ENCODE assay signal across 21 cellular contexts in the genomic region with DNA sequence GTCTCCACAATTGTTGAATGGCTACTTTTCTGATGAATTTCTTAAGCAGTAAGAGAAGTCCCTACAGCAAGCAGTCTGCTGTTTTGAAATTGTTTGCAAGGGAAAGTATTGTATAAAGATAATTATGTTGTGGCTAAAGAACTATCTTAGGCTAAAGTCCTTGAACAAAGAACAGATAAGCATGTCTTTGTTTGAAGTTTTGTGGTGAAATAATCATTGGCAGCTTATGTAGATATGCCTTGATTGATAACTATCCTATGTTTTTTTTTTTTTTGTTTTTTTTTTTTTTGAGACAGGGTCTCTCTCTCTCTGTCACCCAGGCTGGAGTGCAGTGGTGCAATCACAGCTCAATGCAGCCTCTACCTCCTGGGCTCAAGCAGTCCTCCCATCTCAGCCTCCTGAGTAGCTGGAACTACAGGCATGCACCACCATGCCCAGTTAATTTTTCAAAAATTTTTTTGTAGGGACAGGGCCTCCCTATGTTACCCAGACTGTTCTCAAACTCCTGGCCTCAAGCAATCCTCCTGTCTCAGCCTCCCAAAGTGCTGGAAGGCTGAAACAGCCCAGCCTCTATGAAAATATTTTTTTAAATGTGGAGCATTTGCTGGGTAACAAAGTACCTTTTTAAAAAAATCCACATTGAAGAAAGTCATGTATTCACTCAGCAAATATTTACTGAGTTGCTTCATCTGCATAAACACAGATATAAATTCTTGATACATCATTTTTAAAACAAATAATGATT.
"Had no signal": no experiment of that assay in that cellular context is flagged by ENCODE, and none has a peak within 500 bp of the region (broad histone marks: within the 10 kb centered on the region; RNA-seq: fewer than 3 reads in every experiment).

No MANE protein-coding gene starts in this region.

- H3K27me3 ChIP-seq: body of pancreas had no signal

- H3K4me1 ChIP-seq: body of pancreas, heart right ventricle, uterus had no signal

- H3K27ac ChIP-seq: body of pancreas, heart right ventricle, transverse colon, uterus had no signal

- H3K9me3 ChIP-seq: body of pancreas, heart right ventricle, mucosa of descending colon, transverse colon, uterus had no signal

- DNase-seq: activated B cell treated with CpG ODN at 0.5 μM for 24 hours; activated CD4-positive, alpha-beta T cell treated with anti-CD3 and anti-CD28 coated beads for 36 hours; activated CD4-positive, alpha-beta T cell treated with anti-CD3 and anti-CD28 coated beads, Interleukin-2, amount 50 U/mL, for 4 hours; activated CD8-positive, alpha-beta memory T cell treated with anti-CD3 and anti-CD28 coated beads for 24 hours; activated CD8-positive, alpha-beta memory T cell treated with anti-CD3 and anti-CD28 coated beads, Interleukin-2, amount 50 U/mL, for 4 hours; activated naive CD4-positive, alpha-beta T cell; activated T-cell treated with anti-CD3 and anti-CD28 coated beads, Interleukin-2, amount 50 U/mL, for 24 hours; anterior cingulate cortex; body of pancreas; effector CD8-positive, alpha-beta T cell; heart right ventricle; islet precursor cell; left cardiac atrium; mucosa of descending colon; nucleus accumbens; stimulated activated CD4-positive, alpha-beta T cell treated with anti-CD3 and anti-CD28 coated beads, Interleukin-2, amount 100 ng/mL, for 48 hours; stimulated activated CD8-positive, alpha-beta memory T cell treated with anti-CD3 and anti-CD28 coated beads, Interleukin-4, amount 100 ng/mL, for 48 hours; stimulated activated naive B cell treated with anti-CD40 and anti-IgM and Interleukin-4, amounts not matched to agents 10 μg/mL and 1 μg/mL and 100 μg/mL, for 72 hours; T-helper 17 cell; transverse colon; uterus had no signal

- H3K36me3 ChIP-seq: heart right ventricle, transverse colon, uterus had no signal

- H3K4me3 ChIP-seq: body of pancreas, heart right ventricle, mucosa of descending colon, transverse colon, uterus had no signal
